Comparison of ENCODE assay signal across 14 cellular contexts in the genomic region with DNA sequence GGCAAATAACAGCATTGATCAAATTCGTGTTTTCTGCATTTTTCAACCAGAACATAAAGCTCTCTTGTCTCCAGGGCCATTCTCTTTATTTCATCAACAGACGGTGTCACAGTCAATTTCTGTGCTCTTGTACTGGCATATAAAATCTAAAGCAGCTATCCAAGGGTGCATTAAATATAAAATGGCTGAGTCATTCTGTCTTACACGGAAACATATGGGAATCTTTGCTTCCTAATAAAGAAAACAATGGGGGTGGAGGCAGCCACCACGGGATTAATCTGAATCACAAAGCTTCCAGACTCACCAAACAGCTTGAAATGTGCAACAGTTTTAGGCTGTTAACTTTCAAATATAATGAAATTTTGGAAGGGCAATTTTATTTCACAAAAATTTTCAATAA.
DNase-seq lines count a peak whose midpoint lies in the region; ATAC-seq and TF ChIP-seq lines count a peak whose summit lies in the region.
"Had no signal": no experiment of that assay in that cellular context is flagged by ENCODE, and none has a peak within 500 bp of the region (broad histone marks: within the 10 kb centered on the region; RNA-seq: fewer than 3 reads in every experiment).

No MANE protein-coding gene starts in this region.

- no peaks in the 10 kb centered on the region; the same call in 1 of the 2 replicates for H3K27me3 Mint-ChIP-seq in HFFc6 (ENCODE audit: insufficient read depth)

- peaks cover 49% of the 10 kb centered on the region for H3K4me1 Mint-ChIP-seq in HFFc6 (ENCODE audit: low read depth)

- peak; percentile 43 for DNase-seq in AG04450 (ENCODE audit: low read depth, low spot score)
- DNase-seq in HFFc6: peak; percentile 71
- peak; percentile 72 for DNase-seq in astrocyte of the spinal cord (ENCODE audit: low read depth, low spot score)
- DNase-seq in glomerular endothelial cell (ENCODE audit: extremely low read depth, low read depth, low spot score): peak; percentile 80
- no peak for DNase-seq in NCI-H2029 (lab: John Stamatoyannopoulos, UW)
- DNase-seq in NCI-H2227 treated with DMSO at 0.1 percent for 48 hours (lab: John Stamatoyannopoulos, UW): no peak
- DNase-seq: activated CD4-positive, alpha-beta T cell treated with anti-CD3 and anti-CD28 coated beads, Interleukin-2, amount 10 ng/mL, durations not matched to agents 24 days and 14 days; gastrocnemius medialis; NCI-H2029 treated with DMSO at 0.1 percent for 48 hours; stimulated activated CD4-positive, alpha-beta T cell treated with anti-CD3 and anti-CD28 coated beads, Interleukin-12 subunit alpha, Interleukin-12 subunit beta, amount 100 ng/mL, for 4 hours had no signal

- in situ Hi-C loops in astrocyte of the spinal cord (cut with HindIII; ENCODE audit: low sequenced_read_pairs): no loop called here

- H3K36me3 Mint-ChIP-seq in HFFc6 (ENCODE audit: low read depth): peaks cover 9% of the 10 kb centered on the region; the same call in 1 of the 2 replicates

- no peaks in the 10 kb centered on the region for H3K9me3 ChIP-seq in AG04450 (ENCODE audit: control insufficient read depth, insufficient read depth, low read length)
- H3K9me3 ChIP-seq: gastrocnemius medialis had no signal

- no peak overlapping the region for H3K27ac ChIP-seq in AG04450 (ENCODE audit: low read depth, low read length)
- H3K27ac ChIP-seq: C4-2B, gastrocnemius medialis had no signal

- POLR2A ChIA-PET in AG04450 (lab: Yijun Ruan, JAX): no interaction called here

- H3K4me3 ChIP-seq in AG04450 (ENCODE audit: low read depth, low read length): no peak overlapping the region
- H3K4me3 ChIP-seq in astrocyte of the spinal cord (ENCODE audit: low read depth, low read length): no peak overlapping the region
- H3K4me3 ChIP-seq: gastrocnemius medialis had no signal

- peak overlapping the region; percentile 69 for H3K27ac Mint-ChIP-seq in HFFc6
- H3K27ac Mint-ChIP-seq: activated CD4-positive, alpha-beta T cell treated with anti-CD3 and anti-CD28 coated beads, Interleukin-2, amount 10 ng/mL, durations not matched to agents 24 days and 14 days; activated T-helper 1 cell treated with anti-CD3 and anti-CD28 coated beads, Interleukin-12 subunit alpha, Interleukin-12 subunit beta, Interleukin-2, Interleukin-4 antibody, amounts not matched to agents 30 ng/mL and 10 ng/mL and 1 ng/mL, durations not matched to agents 14 hours and 24 hours and 36 hours had no signal

- ATAC-seq in GM21619 (IDR thresholded peaks at IDR 0.05; ENCODE audit: unreplicated experiment) (no peak), GM21576 (IDR thresholded peaks at IDR 0.05; ENCODE audit: unreplicated experiment) (no peak)
- ATAC-seq: gastrocnemius medialis had no signal

- no peaks in the 10 kb centered on the region for H3K9me3 Mint-ChIP-seq in HFFc6
- H3K9me3 Mint-ChIP-seq: activated CD4-positive, alpha-beta T cell treated with anti-CD3 and anti-CD28 coated beads, Interleukin-2, amount 10 ng/mL, durations not matched to agents 24 days and 14 days had no signal

- no peak for TF ChIP-seq CTCF in AG04450 (IDR thresholded peaks at IDR 0.05; ENCODE audit: low read depth, low read length)
- TF ChIP-seq CTCF in HFFc6 (IDR thresholded peaks at IDR 0.05): no peak
- no peak for TF ChIP-seq CTCF in astrocyte of the spinal cord (IDR thresholded peaks at IDR 0.05; ENCODE audit: low read depth, low read length)

- CTCF ChIA-PET in AG04450 (lab: Charles Lee): no interaction called here

- no peaks in the 10 kb centered on the region for H3K27me3 ChIP-seq in AG04450 (ENCODE audit: control insufficient read depth, insufficient read depth, low read length)
- H3K27me3 ChIP-seq: gastrocnemius medialis had no signal

- peak overlapping the region; percentile 39 for H3K4me3 Mint-ChIP-seq in HFFc6
- H3K4me3 Mint-ChIP-seq: activated CD4-positive, alpha-beta T cell treated with anti-CD3 and anti-CD28 coated beads, Interleukin-2, amount 10 ng/mL, durations not matched to agents 24 days and 14 days; activated T-helper 1 cell treated with anti-CD3 and anti-CD28 coated beads, Interleukin-12 subunit alpha, Interleukin-12 subunit beta, Interleukin-2, Interleukin-4 antibody, amounts not matched to agents 30 ng/mL and 10 ng/mL and 1 ng/mL, durations not matched to agents 14 hours and 24 hours and 36 hours had no signal

Comparison
In these comparisons a context has a peak if more than half of its experiments do, and no peak if none do; other contexts are left out.
1. DNase-seq: peak in AG04450 (single experiment), HFFc6 (single experiment), astrocyte of the spinal cord (single experiment) and glomerular endothelial cell (single experiment); none in NCI-H2029 (single experiment) and NCI-H2227 treated with DMSO at 0.1 percent for 48 hours (single experiment).